ENCODE assay signal across 8 cellular contexts in the genomic region with DNA sequence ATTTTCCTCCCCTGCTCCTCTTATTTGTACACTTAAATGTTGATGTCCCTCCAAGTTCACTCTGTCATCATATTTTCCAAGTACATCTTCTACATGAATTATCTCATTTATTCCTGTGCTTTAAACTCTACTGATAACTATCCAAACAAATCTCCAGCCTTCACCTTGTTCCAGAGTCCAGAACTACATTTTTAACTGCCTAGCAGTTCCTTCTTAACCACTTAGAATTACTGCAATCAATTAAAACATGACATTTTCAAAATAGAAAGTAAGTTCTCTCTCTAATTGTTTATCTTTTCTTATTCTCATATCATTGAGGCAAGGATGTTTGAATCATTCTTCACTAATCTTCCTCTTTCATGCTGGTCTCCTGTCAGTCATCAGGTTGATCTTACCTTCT.
"Had no signal": no experiment of that assay in that cellular context is flagged by ENCODE, and none has a peak within 500 bp of the region (broad histone marks: within the 10 kb centered on the region; RNA-seq: fewer than 3 reads in every experiment).

No MANE protein-coding gene starts in this region.

- H3K4me3 ChIP-seq: GM12878 had no signal

- FAIRE-seq: G401.6, GM12878, GM12891, GM12892, GM18507, GM19239 had no signal

- DNase-seq: GDM1, GF-D8 had no signal
